ENCODE assay signal across 14 cellular contexts in genomic region chr11:47052165-47052564, GRCh38.
"Had no signal": no experiment of that assay in that cellular context is flagged by ENCODE, and none has a peak within 500 bp of the region (broad histone marks: within the 10 kb centered on the region; RNA-seq: fewer than 3 reads in every experiment).

No MANE protein-coding gene starts in this region.

- H3K4me1 ChIP-seq: left lung, lower lobe of right lung, thyroid gland had no signal

- DNase-seq: esophagus squamous epithelium; foreskin melanocyte; islet precursor cell; left lung; lower lobe of right lung; midbrain; naive thymus-derived CD8-positive, alpha-beta T cell; posterior cingulate gyrus; stimulated activated CD4-positive, alpha-beta T cell treated with anti-CD3 and anti-CD28 coated beads, Interleukin-2, amount 100 ng/mL, for 48 hours; stimulated activated naive CD4-positive, alpha-beta T cell treated with Interleukin-2 at 50 U/mL for 16 hours; thyroid gland had no signal

- ATAC-seq: lower lobe of right lung; naive thymus-derived CD8-positive, alpha-beta T cell had no signal

- H3K27ac ChIP-seq: esophagus squamous epithelium, left lung, lower lobe of right lung, neutrophil, suprapubic skin, thyroid gland had no signal

- H3K4me3 ChIP-seq: esophagus squamous epithelium, left lung, lower lobe of right lung, smooth muscle cell, suprapubic skin, thyroid gland had no signal

- H3K36me3 ChIP-seq: esophagus squamous epithelium, left lung, lower lobe of right lung, neutrophil, suprapubic skin, thyroid gland had no signal

- H3K27me3 ChIP-seq: esophagus squamous epithelium, left lung, neutrophil, suprapubic skin, thyroid gland had no signal

- H3K9me3 ChIP-seq: esophagus squamous epithelium, left lung, lower lobe of right lung, neutrophil, suprapubic skin, thyroid gland had no signal
